8 cellular contexts compared by ENCODE assay signal in genomic region chr17:18187226-18187625, GRCh38. TPM values are rescaled to one million over a fixed set of nuclear protein-coding genes. Genes with fewer than 3 reads are reported as not detected.
DNase-seq lines count a peak whose midpoint lies in the region; ATAC-seq and TF ChIP-seq lines count a peak whose summit lies in the region.

No MANE protein-coding gene starts in this region.

- ATAC-seq in lung (ENCODE audit: insufficient read depth, low FRiP score): no peak
- no peak for ATAC-seq in GM18861 (IDR thresholded peaks at IDR 0.05; ENCODE audit: unreplicated experiment)

- H3K27me3 ChIP-seq in lung (ENCODE audit: control insufficient read depth, insufficient read depth) (no peaks in the 10 kb centered on the region), tibial nerve (no peaks in the 10 kb centered on the region)

- H3K36me3 Mint-ChIP-seq in activated naive CD4-positive, alpha-beta T cell treated with anti-CD3 and anti-CD28 coated beads, Interleukin-2, amount 10 ng/mL, durations not matched to agents 7 days and 5 days: peaks cover 55% of the 10 kb centered on the region

- in situ Hi-C loops in astrocyte of the spinal cord (cut with HindIII; ENCODE audit: low sequenced_read_pairs): no loop called here

- H3K9me3 ChIP-seq in lung (ENCODE audit: control insufficient read depth in 2 of 2, insufficient read depth in 1 of 2, low read length in 1 of 2): no peaks in the 10 kb centered on the region
- H3K9me3 ChIP-seq in tibial nerve: no peaks in the 10 kb centered on the region

- TF ChIP-seq EP300 in tibial nerve (IDR thresholded peaks at IDR 0.05): no peak

- H3K27me3 Mint-ChIP-seq in activated naive CD4-positive, alpha-beta T cell treated with anti-CD3 and anti-CD28 coated beads, Interleukin-2, amount 10 ng/mL, durations not matched to agents 7 days and 5 days: no peaks in the 10 kb centered on the region

- TF ChIP-seq POLR2A in tibial nerve (IDR thresholded peaks at IDR 0.05): no peak
- no peak for TF ChIP-seq POLR2A in erythroblast (IDR thresholded peaks at IDR 0.05; ENCODE audit: low read length)

- 28 to 41% methylated on average over 2 of the region's 2 CpGs for WGBS in lung, 2 donors
- WGBS in tibial nerve, 2 donors: 8 to 9% methylated on average over 2 of the region's 2 CpGs

- H3K4me3 Mint-ChIP-seq in activated naive CD4-positive, alpha-beta T cell treated with anti-CD3 and anti-CD28 coated beads, Interleukin-2, amount 10 ng/mL, durations not matched to agents 7 days and 5 days: peak overlapping the region; percentile 93

- H3K36me3 ChIP-seq in lung (ENCODE audit: control insufficient read depth in 2 of 2, insufficient read depth in 2 of 2, low read length in 2 of 2): peaks cover 0 to 14% of the 10 kb centered on the region in 2 donors
- peaks cover 0 to 5% (median 0%) of the 10 kb centered on the region in 3 donors for H3K36me3 ChIP-seq in tibial nerve

- no peak for DNase-seq in activated naive CD4-positive, alpha-beta T cell treated with anti-CD3 and anti-CD28 coated beads, Interleukin-2, amount 10 ng/mL, durations not matched to agents 7 days and 5 days
- DNase-seq in activated naive CD4-positive, alpha-beta T cell treated with Interleukin-2 at 50 U/mL for 16 hours: no peak
- DNase-seq in astrocyte of the spinal cord (ENCODE audit: low read depth, low spot score) (no peak), lung (ENCODE audit: low spot score) (no peak), tibial nerve (ENCODE audit: low spot score in 2 of 2) (no peak), erythroblast (lab: John Stamatoyannopoulos, UW) (no peak)
- no peak for DNase-seq in activated CD4-positive, alpha-beta T cell treated with anti-CD3 and anti-CD28 coated beads, Interleukin-2, amount 50 U/mL, for 48 hours

- H3K9me3 Mint-ChIP-seq in activated naive CD4-positive, alpha-beta T cell treated with anti-CD3 and anti-CD28 coated beads, Interleukin-2, amount 10 ng/mL, durations not matched to agents 7 days and 5 days: no peaks in the 10 kb centered on the region

- peak overlapping the region; percentile 55 for H3K4me3 ChIP-seq in astrocyte of the spinal cord (ENCODE audit: low read depth, low read length)
- H3K4me3 ChIP-seq in lung: peak overlapping the region; percentile 34
- H3K4me3 ChIP-seq in tibial nerve: peak overlapping the region in 3 of 4 donors; percentile 82 to 98 (median 94)

- H3K27ac ChIP-seq in lung (ENCODE audit: low read depth in 1 of 2, low read length in 1 of 2): peak overlapping the region in 1 of 2 donors; percentile 45
- H3K27ac ChIP-seq in tibial nerve: peak overlapping the region; percentile 34 to 99 (median 72)

- H3K4me1 ChIP-seq in lung (ENCODE audit: control insufficient read depth in 2 of 2, insufficient read depth in 2 of 2, low read length in 2 of 2) (peaks cover 40 to 48% of the 10 kb centered on the region in 2 donors), tibial nerve (peaks cover 0 to 79% (median 68%) of the 10 kb centered on the region in 4 donors)

- H3K27ac Mint-ChIP-seq in activated naive CD4-positive, alpha-beta T cell treated with anti-CD3 and anti-CD28 coated beads, Interleukin-2, amount 10 ng/mL, durations not matched to agents 7 days and 5 days: peak overlapping the region; percentile 16

- TF ChIP-seq CTCF in astrocyte of the spinal cord (IDR thresholded peaks at IDR 0.05; ENCODE audit: low read depth, low read length) (no peak), lung (IDR thresholded peaks at IDR 0.05; ENCODE audit: control extremely low read depth, extremely low read depth) (no peak), tibial nerve (IDR thresholded peaks at IDR 0.05) (no peak)

- peaks cover 67% of the 10 kb centered on the region for H3K4me1 Mint-ChIP-seq in activated naive CD4-positive, alpha-beta T cell treated with anti-CD3 and anti-CD28 coated beads, Interleukin-2, amount 10 ng/mL, durations not matched to agents 7 days and 5 days

- CTCF ChIA-PET in activated naive CD4-positive, alpha-beta T cell treated with anti-CD3 and anti-CD28 coated beads, Interleukin-2, amount 10 ng/mL, durations not matched to agents 7 days and 5 days (lab: Charles Lee): interaction anchor here (2.1 kb wide), 1 partner anchor 45 kb away, joined by 4 read pairs; no protein-coding TSS in a partner anchor

RNA-seq across cellular contexts. Expression of gene ALKBH5, which starts 3.6 kb away (rescaled TPM):
- 100 to 1,000 TPM in 1 of 2 donors, 10 to 100 TPM in 1; 83.0 to 104 TPM for total RNA-seq in lung
- 10 to 100 TPM; 30.2 to 36.5 TPM for polyA plus RNA-seq in lung
- 100 to 1,000 TPM in 1 of 4 donors, 10 to 100 TPM in 3; 73.9 to 110 (median 93.6) TPM for total RNA-seq in tibial nerve

RNA-seq across cellular contexts. Expression of gene LLGL1, which starts 38.2 kb away (rescaled TPM):
- total RNA-seq in lung (10 to 100 TPM; 14.7 to 21.8 TPM), tibial nerve (10 to 100 TPM; 20.9 to 30.2 (median 27.9) TPM)
- 1 to 10 TPM; 7.1 to 9.5 TPM for polyA plus RNA-seq in lung

Comparison
In these comparisons a context has a peak if more than half of its experiments do, and no peak if none do; other contexts are left out.
1. H3K4me3 ChIP-seq: peak in every context shown above with its lines; median percentile 94 in tibial nerve; 55 in astrocyte of the spinal cord; 34 in lung.